13 cellular contexts compared by ENCODE assay signal in the genomic region with DNA sequence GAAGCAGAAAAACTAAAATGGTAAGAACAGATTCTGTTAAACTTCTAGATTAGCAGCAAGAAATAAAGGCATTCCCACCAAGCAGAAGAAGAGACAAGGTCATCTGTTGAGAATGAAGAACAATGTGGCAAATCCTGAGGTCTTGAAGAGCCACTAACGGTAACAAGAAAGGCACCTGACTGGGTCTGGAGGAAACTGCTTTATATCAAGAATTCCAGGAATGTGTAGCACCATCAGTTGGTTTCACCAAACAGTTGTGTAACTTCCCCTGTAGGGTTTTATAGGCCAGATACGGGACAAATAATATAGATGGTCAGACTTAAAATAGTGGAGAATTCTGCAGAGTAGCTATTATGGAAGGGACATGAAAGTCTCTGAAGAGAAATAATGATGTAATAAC. TPM values are rescaled to one million over a fixed set of nuclear protein-coding genes. Genes with fewer than 3 reads are reported as not detected.
DNase-seq lines count a peak whose midpoint lies in the region; ATAC-seq and TF ChIP-seq lines count a peak whose summit lies in the region.
"Had no signal": no experiment of that assay in that cellular context is flagged by ENCODE, and none has a peak within 500 bp of the region (broad histone marks: within the 10 kb centered on the region; RNA-seq: fewer than 3 reads in every experiment).

No MANE protein-coding gene starts in this region.

- H3K4me1 ChIP-seq in CD8-positive, alpha-beta memory T cell (ENCODE audit: insufficient read depth, low read length): peaks cover 6% of the 10 kb centered on the region
- H3K4me1 ChIP-seq in mesenchymal stem cell (ENCODE audit: control insufficient read depth, insufficient read depth, low read depth, low read length) (no peaks in the 10 kb centered on the region), gastrocnemius medialis (peaks cover 6 to 9% of the 10 kb centered on the region in 2 donors)

- H3K36me3 Mint-ChIP-seq in CD8-positive, alpha-beta memory T cell: peaks cover 0 to 49% (median 4%) of the 10 kb centered on the region in 3 donors

- H3K4ac ChIP-seq in mesenchymal stem cell (ENCODE audit: low read depth in 1 of 2, low read length in 2 of 2): no peak overlapping the region

- no peaks in the 10 kb centered on the region for H3K27me3 ChIP-seq in CD8-positive, alpha-beta memory T cell (ENCODE audit: insufficient read depth, low read length, poor library complexity, severe bottlenecking)
- H3K27me3 ChIP-seq in mesenchymal stem cell (ENCODE audit: control insufficient read depth in 1 of 2, insufficient read depth in 1 of 2, low read length in 2 of 2) (no peaks in the 10 kb centered on the region), gastrocnemius medialis (no peaks in the 10 kb centered on the region)
- H3K27me3 ChIP-seq: dorsolateral prefrontal cortex had no signal

- POLR2A ChIA-PET in CD8-positive, alpha-beta memory T cell (lab: Charles Lee): no interaction called here

- H3K36me3 ChIP-seq in CD8-positive, alpha-beta memory T cell (ENCODE audit: insufficient read depth, low read length): peaks cover 11% of the 10 kb centered on the region
- peaks cover 0 to 37% of the 10 kb centered on the region in 2 experiments for H3K36me3 ChIP-seq in mesenchymal stem cell (ENCODE audit: control insufficient read depth in 1 of 2, insufficient read depth in 2 of 2, low read depth in 1 of 2, low read length in 2 of 2)
- H3K36me3 ChIP-seq in gastrocnemius medialis: no peaks in the 10 kb centered on the region
- H3K36me3 ChIP-seq: WERI-Rb-1 had no signal

- intact Hi-C loops in gastrocnemius medialis (cut with DNase I; ENCODE audit: low total_unique reads): no loop called here

- H3K9ac ChIP-seq in mesenchymal stem cell (ENCODE audit: low read length): no peak overlapping the region

- TF ChIP-seq POLR2A in gastrocnemius medialis (IDR thresholded peaks at IDR 0.05) (no peak), erythroblast (IDR thresholded peaks at IDR 0.05; ENCODE audit: low read length) (no peak)

- no peaks in the 10 kb centered on the region for H3K9me3 Mint-ChIP-seq in CD8-positive, alpha-beta memory T cell

- H2BK12ac ChIP-seq in mesenchymal stem cell (ENCODE audit: low read length in 2 of 2): no peak overlapping the region

- no peak overlapping the region for H3K4me2 ChIP-seq in mesenchymal stem cell (ENCODE audit: low read length, poor library complexity, severe bottlenecking)

- no peak overlapping the region for H3K23ac ChIP-seq in mesenchymal stem cell (ENCODE audit: low read length in 2 of 2)

- H3K4me3 Mint-ChIP-seq in CD8-positive, alpha-beta memory T cell: no peak overlapping the region

- WGBS in mesenchymal stem cell: 16% methylated on average over 2 of the region's 2 CpGs

- H3K79me1 ChIP-seq in mesenchymal stem cell (replicated peaks; ENCODE audit: low read length, poor library complexity, severe bottlenecking): peaks cover 8% of the 10 kb centered on the region

- no peak overlapping the region for H3K18ac ChIP-seq in mesenchymal stem cell (ENCODE audit: low read depth in 1 of 2, low read length in 2 of 2)

- H3K9me3 ChIP-seq in CD8-positive, alpha-beta memory T cell (ENCODE audit: low read length): no peaks in the 10 kb centered on the region
- no peaks in the 10 kb centered on the region for H3K9me3 ChIP-seq in mesenchymal stem cell (ENCODE audit: control insufficient read depth, low read length)
- no peaks in the 10 kb centered on the region for H3K9me3 ChIP-seq in gastrocnemius medialis

- no peak for DNase-seq in CD8-positive, alpha-beta memory T cell
- DNase-seq in M059J (ENCODE audit: low read depth): peak; percentile 47
- peak; percentile 53 to 64 for DNase-seq in dermis microvascular lymphatic vessel endothelial cell (ENCODE audit: low read depth in 2 of 2)
- DNase-seq in mesenchymal stem cell: peak; percentile 37
- DNase-seq in gastrocnemius medialis: no peak
- no peak for DNase-seq in erythroblast (lab: John Stamatoyannopoulos, UW)
- no peak for DNase-seq in germinal center (ENCODE audit: low spot score)
- DNase-seq: activated gamma-delta T cell treated with Interleukin-2 at 50 U/mL for 16 hours, dorsolateral prefrontal cortex, NCI-H2107, WERI-Rb-1 had no signal

- in situ Hi-C loops in gastrocnemius medialis (cut with MboI; ENCODE audit: low sequenced_read_pairs in 4 of 4): no loop called here

- no peak overlapping the region for H4K8ac ChIP-seq in mesenchymal stem cell (ENCODE audit: low read length)

- H3K27ac ChIP-seq in CD8-positive, alpha-beta memory T cell (ENCODE audit: low read depth, low read length): no peak overlapping the region
- H3K27ac ChIP-seq in mesenchymal stem cell (ENCODE audit: low read length, poor library complexity, severe bottlenecking) (no peak overlapping the region), gastrocnemius medialis (no peak overlapping the region)
- H3K27ac ChIP-seq: dorsolateral prefrontal cortex, WERI-Rb-1 had no signal

- H4K91ac ChIP-seq in mesenchymal stem cell (ENCODE audit: low read length): no peak overlapping the region

- no peak overlapping the region for H3K4me3 ChIP-seq in CD8-positive, alpha-beta memory T cell (ENCODE audit: low read length)
- no peak overlapping the region for H3K4me3 ChIP-seq in mesenchymal stem cell (ENCODE audit: insufficient read depth in 1 of 2, low read depth in 1 of 2, low read length in 2 of 2)
- H3K4me3 ChIP-seq in gastrocnemius medialis: no peak overlapping the region
- H3K4me3 ChIP-seq: dorsolateral prefrontal cortex had no signal

- no peak overlapping the region for H2BK120ac ChIP-seq in mesenchymal stem cell (ENCODE audit: low read depth, low read length)

- H2BK15ac ChIP-seq in mesenchymal stem cell (ENCODE audit: low read depth, poor library complexity, severe bottlenecking): no peak overlapping the region

- H3K4me1 Mint-ChIP-seq in CD8-positive, alpha-beta memory T cell: peaks cover 48 to 72% (median 69%) of the 10 kb centered on the region in 3 donors

- no peaks in the 10 kb centered on the region for H3K27me3 Mint-ChIP-seq in CD8-positive, alpha-beta memory T cell
- H3K27me3 Mint-ChIP-seq: progenitor cell of endocrine pancreas had no signal

- no peak overlapping the region for H2BK5ac ChIP-seq in mesenchymal stem cell (ENCODE audit: low read depth, low read length, poor library complexity, severe bottlenecking)

- no peak overlapping the region for H2AK5ac ChIP-seq in mesenchymal stem cell (ENCODE audit: low read length, severe bottlenecking)

- CTCF ChIA-PET in CD8-positive, alpha-beta memory T cell (lab: Charles Lee): no interaction called here

- no peak for TF ChIP-seq CTCF in gastrocnemius medialis (IDR thresholded peaks at IDR 0.05 in 4 of 5, conservative IDR thresholded peaks at IDR 0.05 in 1 of 5)

- no peak overlapping the region for H3K14ac ChIP-seq in mesenchymal stem cell (ENCODE audit: low read length in 2 of 2)

- H3K27ac Mint-ChIP-seq in CD8-positive, alpha-beta memory T cell: peak overlapping the region in 7 of 8 donors; percentile 1 to 74 (median 42)
- H3K27ac Mint-ChIP-seq: progenitor cell of endocrine pancreas had no signal

- H2AFZ ChIP-seq in mesenchymal stem cell (ENCODE audit: low read depth, low read length): no peak overlapping the region

- ATAC-seq in gastrocnemius medialis: no peak
- no peak for ATAC-seq in GM21526 (IDR thresholded peaks at IDR 0.05; ENCODE audit: low FRiP score, unreplicated experiment)

RNA-seq across cellular contexts. Expression of a gene that starts 57.3 kb away (rescaled TPM):
- 10 to 100 TPM; 39.5 to 42.9 TPM for total RNA-seq in CD8-positive, alpha-beta memory T cell
- 47.0 TPM for polyA plus RNA-seq in CD8-positive, alpha-beta memory T cell
- 25.5 and 35.3 TPM in 2 replicates for total RNA-seq in M059J (2014; rRNA removed; shearing (Covaris generic))
- total RNA-seq in dermis microvascular lymphatic vessel endothelial cell: 35.0 and 36.2 TPM in 2 replicates
- 28.1 TPM for polyA plus RNA-seq in mesenchymal stem cell (2013, experiment 1 of 2)
- 29.2 TPM for polyA plus RNA-seq in mesenchymal stem cell (2013, experiment 2 of 2)
- total RNA-seq in gastrocnemius medialis: 10 to 100 TPM; 13.2 to 27.6 (median 15.5) TPM

Comparison
In these comparisons a context has a peak if more than half of its experiments do, and no peak if none do; other contexts are left out.
1. DNase-seq: peak in M059J (single experiment), dermis microvascular lymphatic vessel endothelial cell (2 of 2) and mesenchymal stem cell (single experiment); none in CD8-positive, alpha-beta memory T cell (0 of 5), gastrocnemius medialis (0 of 2), erythroblast (0 of 2) and germinal center (single experiment).